In genomic region chr1:37465596-37466517, GRCh38 we compare ENCODE assay signal across 21 cellular contexts. TPM values are rescaled to one million over a fixed set of nuclear protein-coding genes. Genes with fewer than 3 reads are reported as not detected.
DNase-seq lines count a peak whose midpoint lies in the region; ATAC-seq and TF ChIP-seq lines count a peak whose summit lies in the region.
"Had no signal": no experiment of that assay in that cellular context is flagged by ENCODE, and none has a peak within 500 bp of the region (broad histone marks: within the 10 kb centered on the region; RNA-seq: fewer than 3 reads in every experiment).

No MANE protein-coding gene starts in this region.

- no peaks in the 10 kb centered on the region for H3K27me3 Mint-ChIP-seq in effector memory CD8-positive, alpha-beta T cell
- H3K27me3 Mint-ChIP-seq: activated naive CD4-positive, alpha-beta T cell treated with anti-CD3 and anti-CD28 coated beads, Interleukin-2, amount 10 ng/mL, durations not matched to agents 7 days and 5 days had no signal

- H3K4me3 Mint-ChIP-seq in effector memory CD8-positive, alpha-beta T cell = no peak overlapping the region
- H3K4me3 Mint-ChIP-seq: activated naive CD4-positive, alpha-beta T cell treated with anti-CD3 and anti-CD28 coated beads, Interleukin-2, amount 10 ng/mL, durations not matched to agents 7 days and 5 days; B cell; endodermal cell; T-helper 1 cell treated with Interleukin-12 subunit alpha and Interleukin-12 subunit beta and Interleukin-4 antibody, amounts not matched to agents 30 μg/mL and 1 μg/mL, for 36 hours had no signal

- peaks cover 3 to 7% of the 10 kb centered on the region in 2 donors for H3K4me1 Mint-ChIP-seq in effector memory CD8-positive, alpha-beta T cell (ENCODE audit: low read depth in 2 of 2)
- H3K4me1 Mint-ChIP-seq: B cell had no signal

- H3K36me3 Mint-ChIP-seq in effector memory CD8-positive, alpha-beta T cell (ENCODE audit: insufficient read depth) = peaks cover 8% of the 10 kb centered on the region
- H3K36me3 Mint-ChIP-seq: activated naive CD4-positive, alpha-beta T cell treated with anti-CD3 and anti-CD28 coated beads, Interleukin-2, amount 10 ng/mL, durations not matched to agents 7 days and 5 days had no signal

- peak overlapping the region; percentile 86 for H3K27ac ChIP-seq in C4-2B

- no peak for ATAC-seq in GM18517 (IDR thresholded peaks at IDR 0.05; ENCODE audit: unreplicated experiment)
- no peak for ATAC-seq in effector memory CD8-positive, alpha-beta T cell (replicated peaks)
- no peak for ATAC-seq in GM19023 (IDR thresholded peaks at IDR 0.05; ENCODE audit: unreplicated experiment)
- ATAC-seq: mucosa of descending colon; stimulated activated naive CD8-positive, alpha-beta T cell treated with anti-CD3 and anti-CD28 coated beads, Interleukin-15, Interleukin-2, amounts not matched to agents 100 U/mL and 50 U/mL, for 24 hours had no signal

- TF ChIP-seq CTCF in C4-2B (conservative IDR thresholded peaks at IDR 0.05) = no peak
- TF ChIP-seq CTCF in fibroblast of villous mesenchyme (IDR thresholded peaks at IDR 0.05; ENCODE audit: insufficient read depth, low read depth, low read length) = no peak
- no peak for TF ChIP-seq CTCF in retinal pigment epithelial cell (conservative IDR thresholded peaks at IDR 0.05; ENCODE audit: low read depth, low read length)

- H3K27ac Mint-ChIP-seq in effector memory CD8-positive, alpha-beta T cell = no peak overlapping the region
- H3K27ac Mint-ChIP-seq: activated naive CD4-positive, alpha-beta T cell treated with anti-CD3 and anti-CD28 coated beads, Interleukin-2, amount 10 ng/mL, durations not matched to agents 7 days and 5 days; B cell; endodermal cell; T-helper 1 cell treated with Interleukin-12 subunit alpha and Interleukin-12 subunit beta and Interleukin-4 antibody, amounts not matched to agents 30 μg/mL and 1 μg/mL, for 36 hours had no signal

- no peaks in the 10 kb centered on the region for H3K9me3 Mint-ChIP-seq in effector memory CD8-positive, alpha-beta T cell
- H3K9me3 Mint-ChIP-seq: activated naive CD4-positive, alpha-beta T cell treated with anti-CD3 and anti-CD28 coated beads, Interleukin-2, amount 10 ng/mL, durations not matched to agents 7 days and 5 days; endodermal cell; T-helper 1 cell treated with Interleukin-12 subunit alpha and Interleukin-12 subunit beta and Interleukin-4 antibody, amounts not matched to agents 30 μg/mL and 1 μg/mL, for 36 hours had no signal

- DNase-seq in amniotic epithelial cell (ENCODE audit: low read depth) (peak; percentile 67), fibroblast of villous mesenchyme (ENCODE audit: low read depth) (peak; percentile 83), retinal pigment epithelial cell (ENCODE audit: low read depth) (peak; percentile 80), amygdala (lab: John Stamatoyannopoulos, UW) (no peak)
- DNase-seq in effector memory CD8-positive, alpha-beta T cell = no peak
- DNase-seq: activated CD4-positive, CD25-positive, alpha-beta regulatory T cell; activated naive CD4-positive, alpha-beta T cell treated with anti-CD3 and anti-CD28 coated beads, Interleukin-2, amount 10 ng/mL, durations not matched to agents 7 days and 5 days; endodermal cell; heart right ventricle; kidney; mucosa of descending colon; NCI-H1105 treated with DMSO at 0.1 percent for 48 hours; NCI-H2171 treated with DMSO at 0.1 percent for 48 hours; nucleus accumbens; SHP77; stimulated activated naive CD8-positive, alpha-beta T cell treated with anti-CD3 and anti-CD28 coated beads, Interleukin-15, Interleukin-2, amounts not matched to agents 100 U/mL and 50 U/mL, for 24 hours had no signal

- H3K4me3 ChIP-seq in fibroblast of villous mesenchyme (ENCODE audit: low read depth, low read length) (no peak overlapping the region), retinal pigment epithelial cell (ENCODE audit: low read length) (no peak overlapping the region)
- H3K4me3 ChIP-seq: heart right ventricle, mucosa of descending colon had no signal

RNA-seq across cellular contexts. Expression of gene ZC3H12A, which starts 8.5 kb away (rescaled TPM):
- 21.6 and 38.9 TPM in 2 replicates for total RNA-seq in fibroblast of villous mesenchyme

RNA-seq across cellular contexts. Expression of gene MEAF6, which starts 48.7 kb away (rescaled TPM):
- total RNA-seq in fibroblast of villous mesenchyme = 54.8 and 60.9 TPM in 2 replicates

Comparison
In these comparisons a context has a peak if more than half of its experiments do, and no peak if none do; other contexts are left out.
1. DNase-seq: peak in amniotic epithelial cell (single experiment), fibroblast of villous mesenchyme (single experiment) and retinal pigment epithelial cell (single experiment); none in effector memory CD8-positive, alpha-beta T cell (0 of 3) and amygdala (0 of 56).